In the genomic region with DNA sequence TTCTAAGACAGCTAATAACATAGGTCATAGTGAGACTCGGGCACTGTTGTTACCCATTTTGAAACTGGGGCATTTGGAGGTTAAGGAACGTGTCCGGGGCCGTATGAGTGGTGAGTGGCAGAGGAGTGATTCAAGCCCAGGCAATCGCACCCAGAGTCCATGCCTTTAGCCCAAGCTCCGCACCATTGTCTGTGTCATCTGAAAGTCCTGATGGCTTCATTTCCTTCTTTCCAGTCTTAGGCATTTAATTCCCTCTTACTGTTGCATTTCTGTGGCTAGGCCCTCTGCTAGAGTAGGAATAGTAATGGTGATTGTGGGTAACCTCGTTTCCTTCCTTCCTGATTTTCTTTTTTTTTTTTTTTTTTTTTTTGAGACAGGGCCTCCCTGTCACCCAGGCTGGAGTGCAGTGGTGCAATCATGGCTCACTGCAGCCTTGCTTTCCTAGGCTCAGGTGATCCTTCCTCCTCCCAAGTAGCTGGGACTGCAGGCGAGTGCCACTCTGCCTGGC, we compare ENCODE assay signal across 9 cellular contexts. TPM values are rescaled to one million over a fixed set of nuclear protein-coding genes. Genes with fewer than 3 reads are reported as not detected.
DNase-seq lines count a peak whose midpoint lies in the region; ATAC-seq and TF ChIP-seq lines count a peak whose summit lies in the region.
"Had no signal": no experiment of that assay in that cellular context is flagged by ENCODE, and none has a peak within 500 bp of the region (broad histone marks: within the 10 kb centered on the region; RNA-seq: fewer than 3 reads in every experiment).

No MANE protein-coding gene starts in this region.

- POLR2A ChIA-PET in MCF 10A (lab: Yijun Ruan, JAX) = interaction anchor here (0.6 to 1.5 kb wide), 2 partner anchors 64 to 87 kb away, joined by 3 to 4 read pairs; no protein-coding TSS in a partner anchor

- H3K9ac ChIP-seq in mammary epithelial cell (ENCODE audit: insufficient read depth, low read length) = no peak overlapping the region

- peaks cover 6% of the 10 kb centered on the region for H3K4me1 Mint-ChIP-seq in MCF 10A (ENCODE audit: insufficient read depth, unreplicated experiment)
- H3K4me1 Mint-ChIP-seq in T-helper 17 cell = peaks cover 30% of the 10 kb centered on the region
- H3K4me1 Mint-ChIP-seq in T-helper 2 cell treated with Interferon-gamma antibody and Interleukin-4, amounts not matched to agents 5 μg/mL and 100 μg/mL, for 36 hours (ENCODE audit: low read depth) = peaks cover 29% of the 10 kb centered on the region

- no peak overlapping the region for H3K27ac Mint-ChIP-seq in MCF 10A (ENCODE audit: low read depth, unreplicated experiment)
- peak overlapping the region; percentile 43 for H3K27ac Mint-ChIP-seq in T-helper 17 cell
- H3K27ac Mint-ChIP-seq in T-helper 2 cell treated with Interferon-gamma antibody and Interleukin-4, amounts not matched to agents 5 μg/mL and 100 μg/mL, for 36 hours = no peak overlapping the region

- WGBS in mammary epithelial cell (ENCODE audit: low coverage, missing lambda C conversion rate) = 86% methylated on average over 8 of the region's 8 CpGs

- DNase-seq in mammary epithelial cell (peak; percentile 32), MCF 10A (ENCODE audit: unreplicated experiment) (no peak), T-helper 17 cell (no peak), glomerular visceral epithelial cell (ENCODE audit: extremely low spot score) (peak; percentile 46), Ammon's horn (ENCODE audit: low spot score) (no peak), DMS153 treated with DMSO at 0.1 percent for 48 hours (lab: John Stamatoyannopoulos, UW; ENCODE audit: unreplicated experiment) (no peak)
- no peak for DNase-seq in T-helper 2 cell treated with Interferon-gamma antibody and Interleukin-4, amounts not matched to agents 5 μg/mL and 100 μg/mL, for 36 hours (ENCODE audit: low spot score)
- DNase-seq: stimulated activated CD4-positive, alpha-beta T cell treated with anti-CD3 and anti-CD28 coated beads, Interleukin-12 subunit alpha, Interleukin-12 subunit beta, amount 100 ng/mL, for 4 hours had no signal

- BruUV-seq in mammary epithelial cell (replicated peaks; lab: Mats Ljungman, UMichigan) (no TSS peak), MCF 10A (replicated peaks; lab: Mats Ljungman, UMichigan) (no TSS peak)

- no peaks in the 10 kb centered on the region for H4K20me1 ChIP-seq in mammary epithelial cell (ENCODE audit: insufficient read depth, low read length)

- H2AFZ ChIP-seq in mammary epithelial cell (ENCODE audit: low read depth, low read length) = peak overlapping the region; percentile 8

- ATAC-seq in T-helper 17 cell (peak; percentile 66), HG03135 (IDR thresholded peaks at IDR 0.05; ENCODE audit: unreplicated experiment) (no peak)

- H3K4me1 ChIP-seq in mammary epithelial cell (ENCODE audit: insufficient read depth, low read length) = peaks cover 32% of the 10 kb centered on the region

- H3K27me3 ChIP-seq in mammary epithelial cell (ENCODE audit: insufficient read depth, low read length) = no peaks in the 10 kb centered on the region

- H3K4me2 ChIP-seq in mammary epithelial cell (ENCODE audit: insufficient read depth, low read depth, low read length) = no peak overlapping the region

- H3K79me2 ChIP-seq in mammary epithelial cell (ENCODE audit: insufficient read depth, low read length) = no peaks in the 10 kb centered on the region

- in situ Hi-C loops in mammary epithelial cell (cut with MboI; ENCODE audit: low sequenced_read_pairs in 2 of 2) = no loop called here

- no peaks in the 10 kb centered on the region for H3K27me3 Mint-ChIP-seq in MCF 10A (ENCODE audit: insufficient read depth, unreplicated experiment)
- no peaks in the 10 kb centered on the region for H3K27me3 Mint-ChIP-seq in T-helper 17 cell
- H3K27me3 Mint-ChIP-seq in T-helper 2 cell treated with Interferon-gamma antibody and Interleukin-4, amounts not matched to agents 5 μg/mL and 100 μg/mL, for 36 hours (ENCODE audit: low read depth) = no peaks in the 10 kb centered on the region

- no peaks in the 10 kb centered on the region for H3K36me3 ChIP-seq in mammary epithelial cell (ENCODE audit: insufficient read depth, low read length)

- no peak overlapping the region for H3K27ac ChIP-seq in mammary epithelial cell (ENCODE audit: insufficient read depth, low read depth, low read length)

- H3K4me3 Mint-ChIP-seq in MCF 10A (ENCODE audit: unreplicated experiment) (no peak overlapping the region), T-helper 17 cell (peak overlapping the region; percentile 43)
- no peak overlapping the region for H3K4me3 Mint-ChIP-seq in T-helper 2 cell treated with Interferon-gamma antibody and Interleukin-4, amounts not matched to agents 5 μg/mL and 100 μg/mL, for 36 hours

- no peak overlapping the region for H3K4me3 ChIP-seq in mammary epithelial cell (replicated peaks in 1 of 3; ENCODE audit: insufficient read depth in 1 of 3, low read depth in 2 of 3, low read length in 3 of 3)

- intact Hi-C loops in mammary epithelial cell (cut with micrococcal nuclease) = no loop called here
- intact Hi-C loops in MCF 10A (cut with micrococcal nuclease) = no loop called here

- CTCF ChIA-PET in mammary epithelial cell (lab: Charles Lee; ENCODE audit: low non-redundant PET) = interaction anchor here (0.7 kb wide), 1 partner anchor 767 kb away, joined by 3 read pairs; no protein-coding TSS in a partner anchor
- CTCF ChIA-PET in MCF 10A (lab: Yijun Ruan, JAX) = interaction anchor here (0.6 to 1.2 kb wide), 3 partner anchors 9 to 34 kb away, joined by 3 read pairs; no protein-coding TSS in a partner anchor

- dilution Hi-C loops in mammary epithelial cell (cut with HindIII; ENCODE audit: low sequenced_read_pairs) = no loop called here

- no peak for TF ChIP-seq CTCF in mammary epithelial cell (conservative IDR thresholded peaks at IDR 0.05 in 1 of 2, IDR thresholded peaks at IDR 0.05 in 1 of 2; ENCODE audit: extremely low read depth in 1 of 2, insufficient read depth in 1 of 2, low read depth in 1 of 2, low read length in 2 of 2)
- TF ChIP-seq CTCF in MCF 10A (IDR thresholded peaks at IDR 0.05; ENCODE audit: unreplicated experiment) = no peak

- H3K9me3 Mint-ChIP-seq in MCF 10A (ENCODE audit: unreplicated experiment) = peaks cover 5% of the 10 kb centered on the region
- H3K9me3 Mint-ChIP-seq in T-helper 2 cell treated with Interferon-gamma antibody and Interleukin-4, amounts not matched to agents 5 μg/mL and 100 μg/mL, for 36 hours = no peaks in the 10 kb centered on the region

- peaks cover 15% of the 10 kb centered on the region for H3K36me3 Mint-ChIP-seq in MCF 10A (ENCODE audit: insufficient read depth, unreplicated experiment)
- H3K36me3 Mint-ChIP-seq in T-helper 17 cell (ENCODE audit: low read depth) = peaks cover 12% of the 10 kb centered on the region
- peaks cover 6% of the 10 kb centered on the region for H3K36me3 Mint-ChIP-seq in T-helper 2 cell treated with Interferon-gamma antibody and Interleukin-4, amounts not matched to agents 5 μg/mL and 100 μg/mL, for 36 hours (ENCODE audit: low read depth)

- H3K9me3 ChIP-seq in mammary epithelial cell (replicated peaks; ENCODE audit: insufficient read depth, low read length) (no peaks in the 10 kb centered on the region), T-helper 17 cell (ENCODE audit: control insufficient read depth, low read length, poor library complexity, severe bottlenecking) (no peaks in the 10 kb centered on the region)

RNA-seq across cellular contexts. Expression of a gene that starts 49.8 kb away (rescaled TPM):
- total RNA-seq in mammary epithelial cell (10 to 100 TPM; 26.8 to 49.5 TPM), MCF 10A (2022) (104 and 113 TPM in 2 replicates), T-helper 17 cell (10 to 100 TPM; 11.9 to 14.3 TPM)
- 31.6 TPM for polyA plus RNA-seq in mammary epithelial cell
- 109 TPM for polyA minus RNA-seq in mammary epithelial cell

RNA-seq across cellular contexts. Expression of a gene that starts 56.6 kb away (rescaled TPM):
- total RNA-seq in mammary epithelial cell = 10 to 100 TPM in 1 of 2 donors, 1 to 10 TPM in 1; 7.0 to 18.1 TPM
- polyA plus RNA-seq in mammary epithelial cell = 4.9 TPM
- 8.7 TPM for polyA minus RNA-seq in mammary epithelial cell
- total RNA-seq in MCF 10A (2022) = 19.1 and 30.1 TPM in 2 replicates
- 1 to 10 TPM; 8.9 to 9.3 TPM for total RNA-seq in T-helper 17 cell

Comparison
In these comparisons a context has a peak if more than half of its experiments do, and no peak if none do; other contexts are left out.
1. DNase-seq: peak in mammary epithelial cell (single experiment) and glomerular visceral epithelial cell (single experiment); none in MCF 10A (single experiment), T-helper 17 cell (0 of 3), T-helper 2 cell treated with Interferon-gamma antibody and Interleukin-4, amounts not matched to agents 5 μg/mL and 100 μg/mL, for 36 hours (single experiment), Ammon's horn (single experiment) and DMS153 treated with DMSO at 0.1 percent for 48 hours (single experiment).